In genomic region chr16:1942810-1943726, GRCh38 we compare ENCODE assay signal across 8 cellular contexts. TPM values are rescaled to one million over a fixed set of nuclear protein-coding genes. Genes with fewer than 3 reads are reported as not detected.
A peak's percentile ranks its signal among the peaks of the same experiment; 100 is the strongest.
DNase-seq lines count a peak whose midpoint lies in the region; ATAC-seq, FAIRE-seq and TF ChIP-seq lines count a peak whose summit lies in the region.

TSS of gene MSRB1 (minus strand) at chr16:1943199. CDS start at chr16:1943156, 43 bp downstream.

- ATAC-seq in GM19035 (IDR thresholded peaks at IDR 0.05; ENCODE audit: unreplicated experiment) (peak; percentile 94), HG03354 (IDR thresholded peaks at IDR 0.05; ENCODE audit: poor library complexity, severe bottlenecking, unreplicated experiment) (peak; percentile 91)
- ATAC-seq in activated CD4-positive, CD25-positive, alpha-beta regulatory T cell treated with anti-CD3 and anti-CD28 coated beads, Interleukin-2, amount 50 U/mL, for 24 hours, result peak; percentile 93 to 97

- peaks cover 0 to 4% of the 10 kb centered on the region in 2 experiments for H3K36me3 ChIP-seq in keratinocyte (ENCODE audit: control insufficient read depth in 2 of 2, extremely low read depth in 1 of 2, insufficient read depth in 2 of 2, low read length in 2 of 2)

- no peaks in the 10 kb centered on the region for H3K27me3 ChIP-seq in keratinocyte (ENCODE audit: control insufficient read depth, extremely low read depth, insufficient read depth, low read length)

- peak within 1 kb of the TSS; percentile 63 for H3K27ac ChIP-seq in keratinocyte (ENCODE audit: control insufficient read depth, insufficient read depth, low read length)

- no peaks in the 10 kb centered on the region for H3K79me2 ChIP-seq in keratinocyte (ENCODE audit: control insufficient read depth, insufficient read depth, low read length)

- H3K4me3 ChIP-seq in AG09309 (ENCODE audit: control insufficient read depth, low read depth, low read length), result peak within 1 kb of the TSS; percentile 84
- peak within 1 kb of the TSS; percentile 72 to 93 (median 80) for H3K4me3 ChIP-seq in keratinocyte (ENCODE audit: control insufficient read depth in 2 of 3, extremely low read depth in 1 of 3, insufficient read depth in 2 of 3, low read depth in 1 of 3, low read length in 3 of 3)

- dilution Hi-C loops in keratinocyte (cut with MboI; ENCODE audit: extremely low pct_ligation_motif_present, low sequenced_read_pairs), result no loop called here

- no peaks in the 10 kb centered on the region for H4K20me1 ChIP-seq in keratinocyte (ENCODE audit: control insufficient read depth, extremely low read depth, insufficient read depth, low read length)

- H2AFZ ChIP-seq in keratinocyte (ENCODE audit: control insufficient read depth, low read length), result peak within 1 kb of the TSS; percentile 85

- H3K9me1 ChIP-seq in keratinocyte (ENCODE audit: control insufficient read depth, extremely low read depth, insufficient read depth, low read length), result no peaks in the 10 kb centered on the region

- TF ChIP-seq CTCF in AG09309 (IDR thresholded peaks at IDR 0.05; ENCODE audit: control insufficient read depth, insufficient read depth, low read depth, low read length, missing control alignments) (no peak), keratinocyte (optimal IDR thresholded peaks at IDR 0.05 in 1 of 3, IDR thresholded peaks at IDR 0.05 in 1 of 3, conservative IDR thresholded peaks at IDR 0.05 in 1 of 3; ENCODE audit: extremely low read depth in 1 of 3, insufficient read depth in 2 of 3, low read length in 3 of 3) (no peak)

- peaks cover 20% of the 10 kb centered on the region for H3K4me1 ChIP-seq in keratinocyte (ENCODE audit: control insufficient read depth, extremely low read depth, insufficient read depth, low read length)

- peak; percentile 26 for FAIRE-seq in keratinocyte (lab: Jason Lieb, UNC)

- H3K9me3 ChIP-seq in keratinocyte (ENCODE audit: control insufficient read depth, low read depth, low read length), result no peaks in the 10 kb centered on the region

- H3K4me2 ChIP-seq in keratinocyte (ENCODE audit: control insufficient read depth, extremely low read depth, insufficient read depth, low read depth, low read length), result peak within 1 kb of the TSS; percentile 88

- peak; percentile 76 for DNase-seq in AG09309 (ENCODE audit: low read depth)
- DNase-seq in NCI-H446 treated with DMSO at 0.1 percent for 48 hours (lab: John Stamatoyannopoulos, UW), result peak; percentile 93
- DNase-seq in cerebellar cortex (ENCODE audit: low spot score), result peak; percentile 99
- DNase-seq in keratinocyte (ENCODE audit: low read depth, low spot score), result no peak
- peak; percentile 98 for DNase-seq in stimulated activated CD4-positive, alpha-beta T cell treated with anti-CD3 and anti-CD28 coated beads, Interleukin-15, amount 100 ng/mL, for 1 hour (ENCODE audit: low read depth in 1 of 2, low spot score in 1 of 2)

- peak within 1 kb of the TSS; percentile 69 for H3K9ac ChIP-seq in keratinocyte (ENCODE audit: control insufficient read depth, extremely low read depth, insufficient read depth, low read length)

RNA-seq across cellular contexts. Expression of gene MSRB1, which starts in this region (rescaled TPM):
- polyA plus RNA-seq in keratinocyte, result 23.9 to 45.4 TPM (median 25.2 TPM) in 3 replicates
- polyA plus RNA-seq in keratinocyte (2011; ENCODE audit: low read depth), result 7.0 TPM
- polyA plus RNA-seq in keratinocyte (2011; cell fraction: cytosol; rRNA removed), result 21.9 and 31.4 TPM in 2 replicates
- 11.0 and 14.2 TPM in 2 replicates for polyA plus RNA-seq in keratinocyte (2011; cell fraction: nucleus; rRNA removed)
- 19.5 and 22.2 TPM in 2 replicates for polyA plus RNA-seq in keratinocyte (2012; ENCODE audit: low replicate concordance)
- polyA minus RNA-seq in keratinocyte, result 21.7 to 40.1 TPM (median 27.8 TPM) in 3 replicates
- 17.3 TPM for polyA minus RNA-seq in keratinocyte (2011; cell fraction: cytosol; rRNA and poly(A)+ RNA removed)
- 7.0 and 9.4 TPM in 2 replicates for polyA minus RNA-seq in keratinocyte (2011; cell fraction: nucleus; rRNA and poly(A)+ RNA removed)
